In genomic region chr7:131188367-131189339, GRCh38 we compare ENCODE assay signal across 1 cellular context.
A peak's percentile ranks its signal among the peaks of the same experiment; 100 is the strongest.
TF ChIP-seq lines count a peak whose summit lies in the region.

No MANE protein-coding gene starts in this region.

TF ChIP-seq in HEK293, 187 proteins besides CTCF, POLR2A, EP300 and RAD21 (continued from another document):
- TF ChIP-seq, protein P1, sequence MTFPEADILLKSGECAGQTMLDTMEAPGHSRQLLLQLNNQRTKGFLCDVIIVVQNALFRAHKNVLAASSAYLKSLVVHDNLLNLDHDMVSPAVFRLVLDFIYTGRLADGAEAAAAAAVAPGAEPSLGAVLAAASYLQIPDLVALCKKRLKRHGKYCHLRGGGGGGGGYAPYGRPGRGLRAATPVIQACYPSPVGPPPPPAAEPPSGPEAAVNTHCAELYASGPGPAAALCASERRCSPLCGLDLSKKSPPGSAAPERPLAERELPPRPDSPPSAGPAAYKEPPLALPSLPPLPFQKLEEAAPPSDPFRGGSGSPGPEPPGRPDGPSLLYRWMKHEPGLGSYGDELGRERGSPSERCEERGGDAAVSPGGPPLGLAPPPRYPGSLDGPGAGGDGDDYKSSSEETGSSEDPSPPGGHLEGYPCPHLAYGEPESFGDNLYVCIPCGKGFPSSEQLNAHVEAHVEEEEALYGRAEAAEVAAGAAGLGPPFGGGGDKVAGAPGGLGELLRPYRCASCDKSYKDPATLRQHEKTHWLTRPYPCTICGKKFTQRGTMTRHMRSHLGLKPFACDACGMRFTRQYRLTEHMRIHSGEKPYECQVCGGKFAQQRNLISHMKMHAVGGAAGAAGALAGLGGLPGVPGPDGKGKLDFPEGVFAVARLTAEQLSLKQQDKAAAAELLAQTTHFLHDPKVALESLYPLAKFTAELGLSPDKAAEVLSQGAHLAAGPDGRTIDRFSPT (tag by site-specific recombination; IDR thresholded peaks at IDR 0.05), result peak; percentile 64
- TF ChIP-seq ZNF514 (tag by site-specific recombination; IDR thresholded peaks at IDR 0.05), result no peak
- no peak; the same call in 1 of the 2 replicates for TF ChIP-seq YY2 (tag by site-specific recombination; IDR thresholded peaks at IDR 0.05)
- TF ChIP-seq ZNF10 (tag by site-specific recombination; IDR thresholded peaks at IDR 0.05), result no peak
- peak; percentile 51; the same call in 1 of the 2 replicates for TF ChIP-seq ZBTB21 (tag by site-specific recombination; IDR thresholded peaks at IDR 0.05)
- no peak for TF ChIP-seq GLI4 (tag by site-specific recombination; IDR thresholded peaks at IDR 0.05)
- TF ChIP-seq, protein P2, sequence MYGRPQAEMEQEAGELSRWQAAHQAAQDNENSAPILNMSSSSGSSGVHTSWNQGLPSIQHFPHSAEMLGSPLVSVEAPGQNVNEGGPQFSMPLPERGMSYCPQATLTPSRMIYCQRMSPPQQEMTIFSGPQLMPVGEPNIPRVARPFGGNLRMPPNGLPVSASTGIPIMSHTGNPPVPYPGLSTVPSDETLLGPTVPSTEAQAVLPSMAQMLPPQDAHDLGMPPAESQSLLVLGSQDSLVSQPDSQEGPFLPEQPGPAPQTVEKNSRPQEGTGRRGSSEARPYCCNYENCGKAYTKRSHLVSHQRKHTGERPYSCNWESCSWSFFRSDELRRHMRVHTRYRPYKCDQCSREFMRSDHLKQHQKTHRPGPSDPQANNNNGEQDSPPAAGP (tag by site-specific recombination; IDR thresholded peaks at IDR 0.05), result no peak
- peak; percentile 76; the same call in 1 of the 2 replicates for TF ChIP-seq ZEB2 (tag by site-specific recombination; IDR thresholded peaks at IDR 0.05)
- peak; percentile 46 for TF ChIP-seq ZNF629 (tag by site-specific recombination; IDR thresholded peaks at IDR 0.05)
- peak; percentile 34; the same call in 1 of the 2 replicates for TF ChIP-seq ZBTB20 (tag by site-specific recombination; IDR thresholded peaks at IDR 0.05)
- 0 out of 2 replicates have a peak, but pooled peaks have one; percentile 12 for TF ChIP-seq KLF10 (tag by site-specific recombination; IDR thresholded peaks at IDR 0.05)
- no peak for TF ChIP-seq ZNF221 (tag by site-specific recombination; IDR thresholded peaks at IDR 0.05; ENCODE audit: borderline replicate concordance)
- TF ChIP-seq BCL6B (tag by site-specific recombination; IDR thresholded peaks at IDR 0.05), result no peak
- peak; percentile 43; the same call in 1 of the 2 replicates for TF ChIP-seq TRIM28 (IDR thresholded peaks at IDR 0.05; ENCODE audit: borderline replicate concordance, low read length)
- peak; percentile 35; the same call in 1 of the 2 replicates for TF ChIP-seq ZFHX2 (tag by site-specific recombination; conservative IDR thresholded peaks at IDR 0.05)
- TF ChIP-seq, protein P3, sequence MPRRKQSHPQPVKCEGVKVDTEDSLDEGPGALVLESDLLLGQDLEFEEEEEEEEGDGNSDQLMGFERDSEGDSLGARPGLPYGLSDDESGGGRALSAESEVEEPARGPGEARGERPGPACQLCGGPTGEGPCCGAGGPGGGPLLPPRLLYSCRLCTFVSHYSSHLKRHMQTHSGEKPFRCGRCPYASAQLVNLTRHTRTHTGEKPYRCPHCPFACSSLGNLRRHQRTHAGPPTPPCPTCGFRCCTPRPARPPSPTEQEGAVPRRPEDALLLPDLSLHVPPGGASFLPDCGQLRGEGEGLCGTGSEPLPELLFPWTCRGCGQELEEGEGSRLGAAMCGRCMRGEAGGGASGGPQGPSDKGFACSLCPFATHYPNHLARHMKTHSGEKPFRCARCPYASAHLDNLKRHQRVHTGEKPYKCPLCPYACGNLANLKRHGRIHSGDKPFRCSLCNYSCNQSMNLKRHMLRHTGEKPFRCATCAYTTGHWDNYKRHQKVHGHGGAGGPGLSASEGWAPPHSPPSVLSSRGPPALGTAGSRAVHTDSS (tag by site-specific recombination; IDR thresholded peaks at IDR 0.05), result no peak
- TF ChIP-seq ZNF830 (tag by site-specific recombination; IDR thresholded peaks at IDR 0.05; ENCODE audit: low read depth), result no peak
- no peak for TF ChIP-seq OVOL3 (tag by site-specific recombination; IDR thresholded peaks at IDR 0.05)
- peak; percentile 44; the same call in 1 of the 2 replicates for TF ChIP-seq ZNF366 (tag by site-specific recombination; conservative IDR thresholded peaks at IDR 0.05)
